Comparison of ENCODE assay signal across 23 cellular contexts in genomic region chr17:78692460-78693010, GRCh38.
DNase-seq lines count a peak whose midpoint lies in the region; ATAC-seq, FAIRE-seq and TF ChIP-seq lines count a peak whose summit lies in the region.
"Had no signal": no experiment of that assay in that cellular context is flagged by ENCODE, and none has a peak within 500 bp of the region (broad histone marks: within the 10 kb centered on the region; RNA-seq: fewer than 3 reads in every experiment).

No MANE protein-coding gene starts in this region.

- ATAC-seq in HepG2 (no peak), right lobe of liver (no peak)
- ATAC-seq: left lobe of liver had no signal

- no peak overlapping the region for H3K27ac ChIP-seq in HepG2 (ENCODE audit: extremely low read length, insufficient read depth, low read length)
- no peak overlapping the region for H3K27ac ChIP-seq in right lobe of liver
- H3K27ac ChIP-seq: parathyroid adenoma, Peyer's patch, testis had no signal

- FAIRE-seq in HepG2 (lab: Jason Lieb, UNC): no peak
- FAIRE-seq: endothelial cell of umbilical vein, G401.6, GM18507 had no signal

- POLR2A ChIA-PET in HepG2 (lab: Yijun Ruan, JAX): no interaction called here

- H3K4me3 Mint-ChIP-seq in activated T-helper 1 cell treated with anti-CD3 and anti-CD28 coated beads, Interleukin-12 subunit alpha, Interleukin-12 subunit beta, Interleukin-2, Interleukin-4 antibody, amounts not matched to agents 30 ng/mL and 10 ng/mL and 1 ng/mL, durations not matched to agents 14 hours and 24 hours and 36 hours: no peak overlapping the region
- H3K4me3 Mint-ChIP-seq in type B pancreatic cell: no peak overlapping the region
- H3K4me3 Mint-ChIP-seq: brain; CD4-positive, CD25-positive, alpha-beta regulatory T cell; H9; mesothelial cell of epicardium; nephron progenitor cell had no signal

- no peaks in the 10 kb centered on the region for H3K4me1 ChIP-seq in HepG2 (ENCODE audit: insufficient read depth, low read length)
- H3K4me1 ChIP-seq in right lobe of liver: no peaks in the 10 kb centered on the region
- H3K4me1 ChIP-seq: parathyroid adenoma, Peyer's patch, testis had no signal

- H3K4me3 ChIP-seq in HepG2 (replicated peaks in 1 of 3; ENCODE audit: insufficient read depth in 1 of 3, low read depth in 2 of 3, low read length in 3 of 3): no peak overlapping the region
- no peak overlapping the region for H3K4me3 ChIP-seq in right lobe of liver
- H3K4me3 ChIP-seq: Peyer's patch, testis had no signal

- TF ChIP-seq POLR2A in HepG2 (IDR thresholded peaks at IDR 0.05; ENCODE audit: insufficient read depth in 1 of 2, low read depth in 2 of 2, low read length in 2 of 2) (no peak), right lobe of liver (IDR thresholded peaks at IDR 0.05) (no peak)

- intact Hi-C loops in HepG2 (cut with micrococcal nuclease; ENCODE audit: unreplicated experiment) (no loop called here), right lobe of liver (cut with DNase I) (no loop called here)
- intact Hi-C loops in activated T-helper 1 cell treated with anti-CD3 and anti-CD28 coated beads, Interleukin-12 subunit alpha, Interleukin-12 subunit beta, Interleukin-2, Interleukin-4 antibody, amounts not matched to agents 30 ng/mL and 10 ng/mL and 1 ng/mL, durations not matched to agents 14 hours and 24 hours and 36 hours (cut with micrococcal nuclease): no loop called here

- H3K27me3 Mint-ChIP-seq in activated T-helper 1 cell treated with anti-CD3 and anti-CD28 coated beads, Interleukin-12 subunit alpha, Interleukin-12 subunit beta, Interleukin-2, Interleukin-4 antibody, amounts not matched to agents 30 ng/mL and 10 ng/mL and 1 ng/mL, durations not matched to agents 14 hours and 24 hours and 36 hours (ENCODE audit: insufficient read depth): no peaks in the 10 kb centered on the region
- no peaks in the 10 kb centered on the region for H3K27me3 Mint-ChIP-seq in type B pancreatic cell
- H3K27me3 Mint-ChIP-seq: CD4-positive, CD25-positive, alpha-beta regulatory T cell had no signal

- in situ Hi-C loops in HepG2 (cut with HindIII; ENCODE audit: extremely low pct_ligation_motif_present, low pct_unique_long_range_greater_than_20kb): no loop called here

- H3K27me3 ChIP-seq in HepG2 (ENCODE audit: control insufficient read depth in 1 of 2, insufficient read depth in 2 of 2, low read length in 2 of 2) (no peaks in the 10 kb centered on the region), right lobe of liver (no peaks in the 10 kb centered on the region)
- H3K27me3 ChIP-seq: Peyer's patch, testis had no signal

- no peaks in the 10 kb centered on the region for H3K79me2 ChIP-seq in HepG2 (ENCODE audit: insufficient read depth, low read length)

- 93% methylated on average over 15 of the region's 15 CpGs for WGBS in HepG2 (ENCODE audit: low lambda C conversion rate)
- 95% methylated on average over 14 of the region's 15 CpGs for WGBS in right lobe of liver (ENCODE audit: insufficient coverage, low coverage, low lambda C conversion rate, missing lambda C conversion rate)

- no peak overlapping the region for H3K4me2 ChIP-seq in HepG2 (ENCODE audit: low read depth, low read length)

- H4K20me1 ChIP-seq in HepG2 (ENCODE audit: insufficient read depth, low read length): no peaks in the 10 kb centered on the region

- H3K9me3 Mint-ChIP-seq in activated T-helper 1 cell treated with anti-CD3 and anti-CD28 coated beads, Interleukin-12 subunit alpha, Interleukin-12 subunit beta, Interleukin-2, Interleukin-4 antibody, amounts not matched to agents 30 ng/mL and 10 ng/mL and 1 ng/mL, durations not matched to agents 14 hours and 24 hours and 36 hours: no peaks in the 10 kb centered on the region
- peaks cover 5% of the 10 kb centered on the region for H3K9me3 Mint-ChIP-seq in type B pancreatic cell
- H3K9me3 Mint-ChIP-seq: CD4-positive, CD25-positive, alpha-beta regulatory T cell had no signal

- TF ChIP-seq RAD21 in HepG2 (CRISPR knock-in tag; IDR thresholded peaks at IDR 0.05): no peak

- H3K27ac Mint-ChIP-seq in activated T-helper 1 cell treated with anti-CD3 and anti-CD28 coated beads, Interleukin-12 subunit alpha, Interleukin-12 subunit beta, Interleukin-2, Interleukin-4 antibody, amounts not matched to agents 30 ng/mL and 10 ng/mL and 1 ng/mL, durations not matched to agents 14 hours and 24 hours and 36 hours: peak overlapping the region; percentile 36
- H3K27ac Mint-ChIP-seq in type B pancreatic cell: peak overlapping the region; percentile 26
- H3K27ac Mint-ChIP-seq: mesothelial cell of epicardium, nephron progenitor cell had no signal

- TF ChIP-seq EP300 in HepG2 (IDR thresholded peaks at IDR 0.05; ENCODE audit: low read depth in 2 of 2, low read length in 2 of 2) (no peak), HepG2 (CRISPR knock-in tag; IDR thresholded peaks at IDR 0.05; ENCODE audit: borderline replicate concordance) (no peak)

- no peak for TF ChIP-seq CTCF in HepG2 (CRISPR knock-in tag; IDR thresholded peaks at IDR 0.05)
- no peak for TF ChIP-seq CTCF in right lobe of liver (IDR thresholded peaks at IDR 0.05)
- no peak for TF ChIP-seq CTCF in type B pancreatic cell (conservative IDR thresholded peaks at IDR 0.05)

- H3K9me3 ChIP-seq in HepG2 (ENCODE audit: low read length): no peaks in the 10 kb centered on the region
- H3K9me3 ChIP-seq in right lobe of liver: no peaks in the 10 kb centered on the region
- H3K9me3 ChIP-seq: Peyer's patch, testis had no signal

- no peak overlapping the region for H3K9ac ChIP-seq in HepG2 (ENCODE audit: insufficient read depth, low read depth, low read length)
- H3K9ac ChIP-seq: parathyroid adenoma had no signal

- H2AFZ ChIP-seq in HepG2 (ENCODE audit: low read length): no peak overlapping the region
- H2AFZ ChIP-seq: parathyroid adenoma had no signal

- CTCF ChIA-PET in HepG2 (lab: Yijun Ruan, JAX; ENCODE audit: low intra/inter-chr PET ratio, low total read pairs): no interaction called here

- peaks cover 69% of the 10 kb centered on the region for H3K36me3 Mint-ChIP-seq in activated T-helper 1 cell treated with anti-CD3 and anti-CD28 coated beads, Interleukin-12 subunit alpha, Interleukin-12 subunit beta, Interleukin-2, Interleukin-4 antibody, amounts not matched to agents 30 ng/mL and 10 ng/mL and 1 ng/mL, durations not matched to agents 14 hours and 24 hours and 36 hours (ENCODE audit: low read depth)
- H3K36me3 Mint-ChIP-seq in type B pancreatic cell: peaks cover 45% of the 10 kb centered on the region

- peaks cover 8% of the 10 kb centered on the region for H3K4me1 Mint-ChIP-seq in activated T-helper 1 cell treated with anti-CD3 and anti-CD28 coated beads, Interleukin-12 subunit alpha, Interleukin-12 subunit beta, Interleukin-2, Interleukin-4 antibody, amounts not matched to agents 30 ng/mL and 10 ng/mL and 1 ng/mL, durations not matched to agents 14 hours and 24 hours and 36 hours (ENCODE audit: low read depth)
- no peaks in the 10 kb centered on the region for H3K4me1 Mint-ChIP-seq in type B pancreatic cell (ENCODE audit: unreplicated experiment)
- H3K4me1 Mint-ChIP-seq: H9, mesothelial cell of epicardium had no signal

- no peak for DNase-seq in HepG2 (ENCODE audit: low spot score)
- DNase-seq in right lobe of liver: no peak
- no peak for DNase-seq in activated T-helper 1 cell treated with anti-CD3 and anti-CD28 coated beads, Interleukin-12 subunit alpha, Interleukin-12 subunit beta, Interleukin-2, Interleukin-4 antibody, amounts not matched to agents 30 ng/mL and 10 ng/mL and 1 ng/mL, durations not matched to agents 14 hours and 24 hours and 36 hours (ENCODE audit: low spot score)
- DNase-seq in islet precursor cell: peak; percentile 35
- DNase-seq in type B pancreatic cell (ENCODE audit: extremely low spot score, unreplicated experiment): no peak
- no peak for DNase-seq in NCI-H1105 (lab: John Stamatoyannopoulos, UW)
- no peak for DNase-seq in globus pallidus (ENCODE audit: low spot score)
- DNase-seq: activated T-cell treated with anti-CD3 and anti-CD28 coated beads for 4 hours; CD4-positive, CD25-positive, alpha-beta regulatory T cell; cortex of kidney; H9; NCI-H146; NCI-H510A treated with DMSO at 0.1 percent for 48 hours; nephron progenitor cell; testis had no signal

- BruUV-seq in HepG2 (replicated peaks; lab: Mats Ljungman, UMichigan): no TSS peak

- H3K36me3 ChIP-seq in HepG2 (replicated peaks in 1 of 2; ENCODE audit: control insufficient read depth in 1 of 2, insufficient read depth in 2 of 2, low read length in 2 of 2): peaks cover 13 to 73% of the 10 kb centered on the region in 2 experiments
- peaks cover 0 to 84% (median 12%) of the 10 kb centered on the region in 4 donors for H3K36me3 ChIP-seq in right lobe of liver

TF ChIP-seq in HepG2, 621 proteins besides CTCF, POLR2A, EP300 and RAD21:
- no peak for TF ChIP-seq ZSCAN22 (CRISPR knock-in tag; IDR thresholded peaks at IDR 0.05)
- peak; percentile 98 to 99 for TF ChIP-seq MAFK (conservative IDR thresholded peaks at IDR 0.05 in 1 of 2, IDR thresholded peaks at IDR 0.05 in 1 of 2; ENCODE audit: low read length in 2 of 2)
- TF ChIP-seq MAFF (IDR thresholded peaks at IDR 0.05; ENCODE audit: low read depth, low read length): peak; percentile 98
- no peak for TF ChIP-seq ZNF598 (CRISPR knock-in tag; IDR thresholded peaks at IDR 0.05; ENCODE audit: borderline replicate concordance)
- TF ChIP-seq PHB2 (IDR thresholded peaks at IDR 0.05; ENCODE audit: partially characterized antibody): no peak
- TF ChIP-seq RBM22 (optimal IDR thresholded peaks at IDR 0.05; ENCODE audit: low read length): peak; percentile 38
